In the genomic region with DNA sequence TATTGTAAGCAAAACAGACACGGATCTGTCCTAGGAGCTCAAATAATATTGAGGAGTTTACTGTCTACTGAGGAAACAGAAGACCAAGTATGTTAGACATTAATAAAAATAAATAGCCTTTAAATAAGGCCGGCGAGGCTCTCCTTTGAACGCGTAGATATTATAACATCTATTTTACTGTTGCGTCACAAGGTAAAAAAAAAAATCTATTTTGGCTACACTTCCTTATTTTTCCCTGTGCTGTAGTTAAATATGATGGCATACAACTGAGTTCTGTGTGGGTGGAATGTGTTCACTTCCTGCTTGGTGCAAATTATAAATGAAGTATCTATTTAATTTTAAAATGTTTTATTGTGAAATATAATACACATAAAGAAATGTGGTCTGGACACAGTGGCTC, we compare ENCODE assay signal across 23 cellular contexts. TPM values are rescaled to one million over a fixed set of nuclear protein-coding genes. Genes with fewer than 3 reads are reported as not detected.
A peak's percentile ranks its signal among the peaks of the same experiment; 100 is the strongest.
DNase-seq lines count a peak whose midpoint lies in the region; ATAC-seq and TF ChIP-seq lines count a peak whose summit lies in the region.
"Had no signal": no experiment of that assay in that cellular context is flagged by ENCODE, and none has a peak within 500 bp of the region (broad histone marks: within the 10 kb centered on the region; RNA-seq: fewer than 3 reads in every experiment).

No MANE protein-coding gene starts in this region.

- TF ChIP-seq CTCF in IMR-90 (conservative IDR thresholded peaks at IDR 0.05; ENCODE audit: low read depth, low read length) = no peak
- no peak for TF ChIP-seq CTCF in NB4 (IDR thresholded peaks at IDR 0.05; ENCODE audit: low read depth, low read length)
- no peak for TF ChIP-seq CTCF in brain microvascular endothelial cell (IDR thresholded peaks at IDR 0.05; ENCODE audit: low read depth, low read length, missing control alignments)

- in situ Hi-C loops in IMR-90 (cut with MboI; ENCODE audit: low sequenced_read_pairs) (no loop called here), brain microvascular endothelial cell (cut with HindIII; ENCODE audit: low pct_ligation_motif_present, low sequenced_read_pairs) (no loop called here)

- no peak overlapping the region for H4K5ac ChIP-seq in IMR-90 (ENCODE audit: low read depth, low read length)

- no peaks in the 10 kb centered on the region for H3K4me1 Mint-ChIP-seq in stimulated activated memory B cell treated with anti-CD40 and anti-IgM and Interleukin-4, amounts not matched to agents 10 μg/mL and 1 μg/mL and 100 μg/mL, for 72 hours

- no peak overlapping the region for H2AFZ ChIP-seq in IMR-90 (replicated peaks; ENCODE audit: low read length, poor library complexity)

- H3K14ac ChIP-seq in IMR-90 (replicated peaks; ENCODE audit: low read depth, low read length) = no peak overlapping the region

- POLR2A ChIA-PET in IMR-90 (lab: Charles Lee; ENCODE audit: unreplicated experiment) = no interaction called here

- H2BK15ac ChIP-seq in IMR-90 (ENCODE audit: low read depth, low read length) = no peak overlapping the region

- ATAC-seq in IMR-90 (ENCODE audit: low read depth) (no peak), GM18519 (IDR thresholded peaks at IDR 0.05; ENCODE audit: low FRiP score, unreplicated experiment) (no peak)
- ATAC-seq in stimulated activated memory B cell treated with anti-CD40 and anti-IgM and Interleukin-4, amounts not matched to agents 10 μg/mL and 1 μg/mL and 100 μg/mL, for 72 hours = no peak
- ATAC-seq: CD8-positive, alpha-beta T cell; PC-3 had no signal

- no peaks in the 10 kb centered on the region for H3K27me3 Mint-ChIP-seq in stimulated activated memory B cell treated with anti-CD40 and anti-IgM and Interleukin-4, amounts not matched to agents 10 μg/mL and 1 μg/mL and 100 μg/mL, for 72 hours

- no peaks in the 10 kb centered on the region for H3K9me1 ChIP-seq in IMR-90 (ENCODE audit: insufficient read depth, low read length)

- BruUV-seq in IMR-90 (replicated peaks; lab: Mats Ljungman, UMichigan) = no TSS peak

- no peak overlapping the region for H2BK20ac ChIP-seq in IMR-90 (ENCODE audit: low read depth, low read length)

- H3K4me1 ChIP-seq in IMR-90 (ENCODE audit: control insufficient read depth, insufficient read depth, low read length) = peaks cover 5% of the 10 kb centered on the region; the same call in 1 of the 2 replicates

- TF ChIP-seq POLR2A in IMR-90 (IDR thresholded peaks at IDR 0.05; ENCODE audit: low read depth, low read length) (no peak), NB4 (IDR thresholded peaks at IDR 0.05; ENCODE audit: extremely low read depth, insufficient read length) (no peak)

- H3K9ac ChIP-seq in IMR-90 (ENCODE audit: low read depth, low read length) = no peak overlapping the region
- H3K9ac ChIP-seq: BLaER1, SK-N-SH had no signal

- H3K27me3 ChIP-seq in IMR-90 (ENCODE audit: control insufficient read depth, insufficient read depth, low read length) (no peaks in the 10 kb centered on the region), brain microvascular endothelial cell (replicated peaks) (no peaks in the 10 kb centered on the region)
- H3K27me3 ChIP-seq: BLaER1 had no signal

- H3K56ac ChIP-seq in IMR-90 (ENCODE audit: extremely low read depth, insufficient read depth, low read length) = no peak overlapping the region

- no peaks in the 10 kb centered on the region for H3K9me3 Mint-ChIP-seq in stimulated activated memory B cell treated with anti-CD40 and anti-IgM and Interleukin-4, amounts not matched to agents 10 μg/mL and 1 μg/mL and 100 μg/mL, for 72 hours
- H3K9me3 Mint-ChIP-seq: CD8-positive, alpha-beta T cell had no signal

- DNase-seq in IMR-90 (no peak), NB4 (ENCODE audit: low read depth) (peak; percentile 66), SIG-M5 treated with dmso at 0.1 percent for 504 hours (lab: John Stamatoyannopoulos, UW; ENCODE audit: unreplicated experiment) (peak; percentile 77), brain microvascular endothelial cell (no peak), superior temporal gyrus (ENCODE audit: extremely low spot score) (no peak)
- DNase-seq: CD8-positive, alpha-beta T cell; DND-41; GOT3; HCEC 1CT; Karpas-422; NCI-H1105; NCI-H2029 treated with DMSO at 0.1 percent for 48 hours; NCI-H226; NCI-H524; NCI-H774; NK-92 treated with Interleukin-12 subunit alpha and Interleukin-12 subunit beta, amount 100 ng/mL, for 24 hours; PC-3; RPMI8226; SHP77; SK-N-SH had no signal

- no peak for TF ChIP-seq RAD21 in IMR-90 (IDR thresholded peaks at IDR 0.05; ENCODE audit: low read length)

- no peak overlapping the region for H4K8ac ChIP-seq in IMR-90 (ENCODE audit: low read depth in 2 of 2, low read length in 2 of 2)

- no peak overlapping the region for H4K91ac ChIP-seq in IMR-90 (ENCODE audit: insufficient read depth, low read depth, low read length)

- H2BK5ac ChIP-seq in IMR-90 (ENCODE audit: low read depth, low read length, poor library complexity, severe bottlenecking) = no peak overlapping the region

- H3K23ac ChIP-seq in IMR-90 (ENCODE audit: low read depth, low read length) = no peak overlapping the region

- no peak overlapping the region for H2AK9ac ChIP-seq in IMR-90 (replicated peaks; ENCODE audit: low read depth, low read length, poor library complexity)

- H3K4me3 Mint-ChIP-seq in stimulated activated memory B cell treated with anti-CD40 and anti-IgM and Interleukin-4, amounts not matched to agents 10 μg/mL and 1 μg/mL and 100 μg/mL, for 72 hours = no peak overlapping the region
- H3K4me3 Mint-ChIP-seq: CD8-positive, alpha-beta T cell had no signal

- intact Hi-C loops in IMR-90 (cut with micrococcal nuclease) = no loop called here

- H3K27ac Mint-ChIP-seq in stimulated activated memory B cell treated with anti-CD40 and anti-IgM and Interleukin-4, amounts not matched to agents 10 μg/mL and 1 μg/mL and 100 μg/mL, for 72 hours = no peak overlapping the region
- H3K27ac Mint-ChIP-seq: CD8-positive, alpha-beta T cell had no signal

- no peak overlapping the region for H3K4me3 ChIP-seq in IMR-90 (ENCODE audit: insufficient read depth, low read depth, low read length)
- no peak overlapping the region for H3K4me3 ChIP-seq in NB4 (ENCODE audit: low read depth, low read length)
- no peak overlapping the region for H3K4me3 ChIP-seq in brain microvascular endothelial cell (ENCODE audit: low read depth, low read length)
- H3K4me3 ChIP-seq: BLaER1 had no signal

- H3K36me3 Mint-ChIP-seq in stimulated activated memory B cell treated with anti-CD40 and anti-IgM and Interleukin-4, amounts not matched to agents 10 μg/mL and 1 μg/mL and 100 μg/mL, for 72 hours = no peaks in the 10 kb centered on the region
- H3K36me3 Mint-ChIP-seq: CD8-positive, alpha-beta T cell had no signal

- dilution Hi-C loops in IMR-90 (cut with HindIII; ENCODE audit: low sequenced_read_pairs, unreplicated experiment) = no loop called here

- CTCF ChIA-PET in IMR-90 (lab: Yijun Ruan, JAX) = no interaction called here

- H3K9me3 ChIP-seq in IMR-90 (ENCODE audit: control insufficient read depth, insufficient read depth, low read length) = no peaks in the 10 kb centered on the region
- H3K9me3 ChIP-seq: BLaER1, SK-N-SH had no signal

- H4K20me1 ChIP-seq in IMR-90 (ENCODE audit: insufficient read depth, low read length) = no peaks in the 10 kb centered on the region
- H4K20me1 ChIP-seq: BLaER1 had no signal

- no peak overlapping the region for H3K27ac ChIP-seq in IMR-90 (ENCODE audit: insufficient read depth, low read length)
- H3K27ac ChIP-seq in brain microvascular endothelial cell = no peak overlapping the region
- H3K27ac ChIP-seq: BLaER1 had no signal

- no CpG with 5 or more reads among the region's 6 CpGs for WGBS in IMR-90 (ENCODE audit: extremely low coverage in 2 of 2, insufficient read length in 1 of 2), 2 experiments

- H3K4me2 ChIP-seq in IMR-90 (ENCODE audit: low read depth, low read length) = no peak overlapping the region
- H3K4me2 ChIP-seq: BLaER1, SK-N-SH had no signal

- no peak overlapping the region for H3K4ac ChIP-seq in IMR-90 (ENCODE audit: low read depth, low read length)

- no peaks in the 10 kb centered on the region for H3K36me3 ChIP-seq in IMR-90 (ENCODE audit: control insufficient read depth, insufficient read depth, low read length)
- H3K36me3 ChIP-seq in brain microvascular endothelial cell (replicated peaks) = no peaks in the 10 kb centered on the region
- H3K36me3 ChIP-seq: BLaER1 had no signal

- no peaks in the 10 kb centered on the region for H3K79me1 ChIP-seq in IMR-90 (ENCODE audit: low read depth in 1 of 2, low read length in 2 of 2)

- H2BK120ac ChIP-seq in IMR-90 (ENCODE audit: low read depth, low read length) = no peak overlapping the region

- H3K18ac ChIP-seq in IMR-90 (ENCODE audit: low read depth, low read length) = no peak overlapping the region

- no peak overlapping the region for H2AK5ac ChIP-seq in IMR-90 (ENCODE audit: low read depth, low read length)

TF ChIP-seq in IMR-90, 13 proteins besides CTCF, POLR2A, EP300 and RAD21:
- no peak for TF ChIP-seq MXI1 (IDR thresholded peaks at IDR 0.05; ENCODE audit: borderline replicate concordance, low read depth, low read length)
- peak; percentile 23; the same call in 1 of the 2 replicates for TF ChIP-seq CEBPB (IDR thresholded peaks at IDR 0.05; ENCODE audit: low read depth, low read length)
- TF ChIP-seq RCOR1 (IDR thresholded peaks at IDR 0.05; ENCODE audit: insufficient replicate concordance, low read length) = no peak
- no peak for TF ChIP-seq NFE2L2 (IDR thresholded peaks at IDR 0.05; ENCODE audit: low read depth, low read length)

RNA-seq across cellular contexts. Expression of gene RAD52, which starts 17.2 kb away (rescaled TPM):
- total RNA-seq in IMR-90 (2012; rRNA removed) = 9.7 and 11.3 TPM in 2 replicates
- 9.3 and 10.7 TPM in 2 replicates for polyA plus RNA-seq in IMR-90 (2012; rRNA removed)
- 3.9 and 5.7 TPM in 2 replicates for polyA plus RNA-seq in IMR-90 (2012; cell fraction: cytosol; rRNA removed)
- polyA plus RNA-seq in IMR-90 (2012; cell fraction: nucleus; rRNA removed; ENCODE audit: low replicate concordance) = 42.8 and 44.2 TPM in 2 replicates

RNA-seq across cellular contexts. Expression of gene ERC1, which starts 24.3 kb away (rescaled TPM):
- total RNA-seq in IMR-90 (2012; rRNA removed) = 25.6 and 27.8 TPM in 2 replicates
- 11.2 and 11.6 TPM in 2 replicates for polyA plus RNA-seq in IMR-90 (2012; rRNA removed)
- polyA plus RNA-seq in IMR-90 (2012; cell fraction: cytosol; rRNA removed) = 3.9 and 5.0 TPM in 2 replicates
- 4.5 and 8.7 TPM in 2 replicates for polyA plus RNA-seq in IMR-90 (2012; cell fraction: nucleus; rRNA removed; ENCODE audit: low replicate concordance)

Comparison
In these comparisons a context has a peak if more than half of its experiments do, and no peak if none do; other contexts are left out.
1. DNase-seq: peak in NB4 (single experiment) and SIG-M5 treated with dmso at 0.1 percent for 504 hours (single experiment); none in IMR-90 (single experiment), brain microvascular endothelial cell (single experiment) and superior temporal gyrus (single experiment).